Comparison of ENCODE assay signal across 22 cellular contexts in the genomic region with DNA sequence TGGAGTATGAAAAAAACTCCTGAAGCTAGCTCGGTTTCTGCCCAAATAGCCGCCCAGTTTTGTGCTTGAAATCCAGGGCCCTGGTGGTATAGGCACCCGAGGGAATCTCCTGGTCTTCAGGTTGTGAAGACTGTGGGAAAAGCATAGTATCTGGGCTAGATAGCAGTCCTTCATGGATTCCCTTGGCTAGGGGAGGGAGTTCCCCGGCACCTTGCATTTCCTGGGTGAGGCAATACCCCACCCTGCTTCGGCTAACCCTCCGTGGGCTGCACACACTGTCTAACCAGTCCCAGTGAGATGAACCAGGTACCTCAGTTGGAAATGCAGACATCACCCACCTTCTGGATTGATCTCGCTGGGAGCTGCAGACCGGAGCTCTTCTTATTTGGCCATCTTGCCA.
DNase-seq lines count a peak whose midpoint lies in the region; ATAC-seq, FAIRE-seq and TF ChIP-seq lines count a peak whose summit lies in the region.
"Had no signal": no experiment of that assay in that cellular context is flagged by ENCODE, and none has a peak within 500 bp of the region (broad histone marks: within the 10 kb centered on the region; RNA-seq: fewer than 3 reads in every experiment).

No MANE protein-coding gene starts in this region.

- H3K4me1 Mint-ChIP-seq in GM23338, result no peaks in the 10 kb centered on the region; the same call in 2 of the 3 replicates
- H3K4me1 Mint-ChIP-seq: CD4-positive, CD25-positive, alpha-beta regulatory T cell; CD8-positive, alpha-beta memory T cell; IgD-negative memory B cell had no signal

- no peak overlapping the region for H3K27ac ChIP-seq in GM23338 (ENCODE audit: low read depth)
- H3K27ac ChIP-seq in H1 (ENCODE audit: low read depth, low read length), result no peak overlapping the region
- H3K27ac ChIP-seq in smooth muscle cell (ENCODE audit: low read depth), result no peak overlapping the region
- H3K27ac ChIP-seq: GM23248 had no signal

- no peak overlapping the region for H2BK5ac ChIP-seq in H1 (ENCODE audit: low read depth, low read length)

- H3K56ac ChIP-seq in H1 (replicated peaks; ENCODE audit: insufficient read length, low read depth, low read length), result no peak overlapping the region

- H3K4me3 Mint-ChIP-seq in GM23338, result no peak overlapping the region
- H3K4me3 Mint-ChIP-seq: CD4-positive, CD25-positive, alpha-beta regulatory T cell; CD8-positive, alpha-beta memory T cell; HFFc6; IgD-negative memory B cell had no signal

- no peaks in the 10 kb centered on the region for H3K9me3 ChIP-seq in H1 (ENCODE audit: insufficient read depth in 2 of 2, low read depth in 1 of 2, low read length in 1 of 2)
- no peaks in the 10 kb centered on the region for H3K9me3 ChIP-seq in smooth muscle cell (replicated peaks; ENCODE audit: low read depth)
- H3K9me3 ChIP-seq: BE2C had no signal

- no peak overlapping the region for H4K8ac ChIP-seq in H1 (ENCODE audit: extremely low read depth, insufficient read depth, low read length)

- no peak overlapping the region for H3K4me3 ChIP-seq in GM23338
- H3K4me3 ChIP-seq in H1 (ENCODE audit: extremely low read depth in 1 of 4, insufficient read depth in 2 of 4, low read depth in 3 of 4, low read length in 4 of 4), result no peak overlapping the region
- no peak overlapping the region for H3K4me3 ChIP-seq in smooth muscle cell
- H3K4me3 ChIP-seq: GM23248 had no signal

- no peaks in the 10 kb centered on the region for H3K79me2 ChIP-seq in GM23338 (replicated peaks; ENCODE audit: insufficient read depth)
- H3K79me2 ChIP-seq in H1 (ENCODE audit: control insufficient read depth in 1 of 2, insufficient read depth in 2 of 2, low read length in 2 of 2), result no peaks in the 10 kb centered on the region
- H3K79me2 ChIP-seq in smooth muscle cell (ENCODE audit: low read depth), result no peaks in the 10 kb centered on the region

- H4K20me1 ChIP-seq in GM23338 (replicated peaks; ENCODE audit: insufficient read depth), result no peaks in the 10 kb centered on the region
- no peaks in the 10 kb centered on the region for H4K20me1 ChIP-seq in H1 (replicated peaks in 1 of 2; ENCODE audit: control insufficient read depth in 1 of 2, insufficient read depth in 2 of 2, low read length in 2 of 2)
- no peaks in the 10 kb centered on the region for H4K20me1 ChIP-seq in smooth muscle cell (ENCODE audit: low read depth)

- peaks cover 2% of the 10 kb centered on the region for H3K27me3 Mint-ChIP-seq in GM23338 (ENCODE audit: insufficient read depth, low read depth, poor library complexity)
- H3K27me3 Mint-ChIP-seq: CD4-positive, CD25-positive, alpha-beta regulatory T cell; CD8-positive, alpha-beta memory T cell; IgD-negative memory B cell had no signal

- H3K4me1 ChIP-seq in GM23338 (ENCODE audit: insufficient read depth) (no peaks in the 10 kb centered on the region), H1 (replicated peaks in 1 of 4; ENCODE audit: control insufficient read depth in 3 of 4, insufficient read depth in 4 of 4, low read length in 3 of 4) (no peaks in the 10 kb centered on the region), smooth muscle cell (ENCODE audit: low read depth) (peaks cover 3% of the 10 kb centered on the region)
- H3K4me1 ChIP-seq: BE2C had no signal

- H2BK20ac ChIP-seq in H1 (ENCODE audit: low read length), result no peak overlapping the region

- no peaks in the 10 kb centered on the region for H3K79me1 ChIP-seq in H1 (ENCODE audit: low read depth, low read length)

- no peaks in the 10 kb centered on the region for H3K23me2 ChIP-seq in H1 (ENCODE audit: low read depth, low read length)

- TF ChIP-seq POLR2A in H1 (IDR thresholded peaks at IDR 0.05; ENCODE audit: control extremely low read depth in 1 of 2, low read depth in 2 of 2, low read length in 2 of 2), result no peak

- H3K4ac ChIP-seq in H1 (replicated peaks; ENCODE audit: insufficient read length, low read depth, low read length), result no peak overlapping the region

- H3K36me3 ChIP-seq in GM23338 (ENCODE audit: insufficient read depth) (no peaks in the 10 kb centered on the region), H1 (ENCODE audit: control insufficient read depth in 2 of 4, insufficient read depth in 4 of 4, low read length in 3 of 4) (no peaks in the 10 kb centered on the region), smooth muscle cell (ENCODE audit: low read depth) (no peaks in the 10 kb centered on the region)
- H3K36me3 ChIP-seq: BE2C had no signal

- H3K27me3 ChIP-seq in GM23338 (ENCODE audit: insufficient read depth), result no peaks in the 10 kb centered on the region
- H3K27me3 ChIP-seq in H1 (replicated peaks in 1 of 4; ENCODE audit: control insufficient read depth in 3 of 4, extremely low read depth in 1 of 4, insufficient read depth in 3 of 4, low read length in 3 of 4), result no peaks in the 10 kb centered on the region
- no peaks in the 10 kb centered on the region for H3K27me3 ChIP-seq in smooth muscle cell (ENCODE audit: low read depth)
- H3K27me3 ChIP-seq: BE2C had no signal

- no peak for TF ChIP-seq RAD21 in H1 (IDR thresholded peaks at IDR 0.05 in 1 of 2, conservative IDR thresholded peaks at IDR 0.05 in 1 of 2; ENCODE audit: low read depth in 2 of 2, low read length in 2 of 2)

- no peak for FAIRE-seq in H1 (lab: Jason Lieb, UNC)
- FAIRE-seq: GM12891, GM19239, HTR-8/SVneo had no signal

- TF ChIP-seq CTCF in GM23338 (conservative IDR thresholded peaks at IDR 0.05; ENCODE audit: low read depth in 2 of 2) (no peak), H1 (IDR thresholded peaks at IDR 0.05; ENCODE audit: control extremely low read depth in 1 of 3, insufficient read depth in 1 of 3, low read depth in 1 of 3, low read length in 3 of 3) (no peak), smooth muscle cell (IDR thresholded peaks at IDR 0.05; ENCODE audit: borderline replicate concordance, insufficient read depth, poor library complexity, severe bottlenecking) (no peak)

- no peak overlapping the region for H4K5ac ChIP-seq in H1 (ENCODE audit: insufficient read length, low read depth, low read length)

- DNase-seq in Daoy (ENCODE audit: low read depth), result peak; percentile 47
- no peak for DNase-seq in GM23338 (ENCODE audit: low spot score)
- DNase-seq in H1 (ENCODE audit: low read depth in 1 of 2, low spot score in 2 of 2), result no peak
- no peak for DNase-seq in smooth muscle cell (lab: John Stamatoyannopoulos, UW; ENCODE audit: unreplicated experiment)
- DNase-seq in T1000 (lab: John Stamatoyannopoulos, UW), result no peak
- DNase-seq: BE2C; C1 segment of cervical spinal cord; CD4-positive, CD25-positive, alpha-beta regulatory T cell; CD8-positive, alpha-beta memory T cell; COR-L47; DMS 273 treated with DMSO at 0.1 percent for 48 hours; DMS79; GF-D8; GM23248; H7; HFFc6 had no signal

- no peaks in the 10 kb centered on the region for H3K9me2 ChIP-seq in GM23338 (ENCODE audit: insufficient read depth)

- H3K23ac ChIP-seq in H1 (ENCODE audit: insufficient read length), result no peak overlapping the region

- POLR2A ChIA-PET in H1 (lab: Charles Lee; ENCODE audit: partially characterized antibody), result no interaction called here

- no peaks in the 10 kb centered on the region for H3K9me3 Mint-ChIP-seq in GM23338

- no peak overlapping the region for H3K14ac ChIP-seq in H1 (ENCODE audit: insufficient read length)

- H3K9ac ChIP-seq in H1 (replicated peaks in 1 of 4; ENCODE audit: extremely low read depth in 1 of 4, low read depth in 3 of 4, low read length in 3 of 4) (no peak overlapping the region), smooth muscle cell (ENCODE audit: low read depth) (no peak overlapping the region)
- H3K9ac ChIP-seq: GM23248 had no signal

- H2BK120ac ChIP-seq in H1 (replicated peaks; ENCODE audit: low read depth, low read length), result no peak overlapping the region

- no peak overlapping the region for H2BK15ac ChIP-seq in H1 (ENCODE audit: low read length)

- 92% methylated on average over 8 of the region's 8 CpGs; no CpG with 5 or more reads in 1 of the 2 experiments for WGBS in H1 (ENCODE audit: extremely low coverage in 1 of 2, insufficient coverage in 1 of 2, insufficient read length in 1 of 2, insufficient replicate concordance in 2 of 2, low coverage in 1 of 2, low lambda C conversion rate in 2 of 2, missing lambda C conversion rate in 1 of 2), 2 experiments
- WGBS in smooth muscle cell (ENCODE audit: low lambda C conversion rate), result 95% methylated on average over 8 of the region's 8 CpGs

- no peak overlapping the region for H4K91ac ChIP-seq in H1 (replicated peaks; ENCODE audit: insufficient read length, low read length)

- H3F3A ChIP-seq in GM23338 (replicated peaks; ENCODE audit: low read depth), result no peaks in the 10 kb centered on the region
- H3F3A ChIP-seq in smooth muscle cell (ENCODE audit: low read depth), result no peaks in the 10 kb centered on the region

- H3K18ac ChIP-seq in H1 (ENCODE audit: extremely low read depth, low read length), result no peak overlapping the region

- H3K27ac Mint-ChIP-seq in GM23338, result no peak overlapping the region
- H3K27ac Mint-ChIP-seq: CD4-positive, CD25-positive, alpha-beta regulatory T cell; CD8-positive, alpha-beta memory T cell; HFFc6; IgD-negative memory B cell had no signal

- no peak for ATAC-seq in GM23338
- no peak for ATAC-seq in HG03196 (IDR thresholded peaks at IDR 0.05; ENCODE audit: unreplicated experiment)
- ATAC-seq: HCT116 had no signal

- no peaks in the 10 kb centered on the region for H3K36me3 Mint-ChIP-seq in GM23338 (ENCODE audit: low read depth)
- H3K36me3 Mint-ChIP-seq: CD4-positive, CD25-positive, alpha-beta regulatory T cell; IgD-negative memory B cell had no signal

- H2BK12ac ChIP-seq in H1 (ENCODE audit: low read depth, low read length), result no peak overlapping the region

- H3K4me2 ChIP-seq in GM23338 (no peak overlapping the region), H1 (ENCODE audit: insufficient read depth in 1 of 2, low read depth in 2 of 2, low read length in 2 of 2) (no peak overlapping the region), smooth muscle cell (no peak overlapping the region)

- CTCF ChIA-PET in H1 (lab: Charles Lee; ENCODE audit: partially characterized antibody), result interaction anchor here (1.0 to 1.6 kb wide), 3 partner anchors 30 to 138 kb away, joined by 3 to 4 read pairs (median 4); no protein-coding TSS in a partner anchor

- H2AFZ ChIP-seq in GM23338, result 0 out of 2 replicates have a peak overlapping the region, but pooled peaks have one; percentile 69
- peak overlapping the region; percentile 88; the same call in 1 of the 2 replicates for H2AFZ ChIP-seq in H1 (ENCODE audit: low read length)
- H2AFZ ChIP-seq in smooth muscle cell (ENCODE audit: low read depth), result peak overlapping the region; percentile 66
- H2AFZ ChIP-seq: GM23248 had no signal

- no peak overlapping the region for H2AK5ac ChIP-seq in H1 (ENCODE audit: low read depth, low read length)

- TF ChIP-seq EP300 in H1 (IDR thresholded peaks at IDR 0.05; ENCODE audit: borderline replicate concordance in 1 of 2, low read depth in 2 of 2, low read length in 2 of 2), result no peak

TF ChIP-seq in GM23338, 12 proteins besides CTCF, POLR2A, EP300 and RAD21 (continues in another document):
- TF ChIP-seq STAT1 (IDR thresholded peaks at IDR 0.05; ENCODE audit: unreplicated experiment) (no peak), ZNF331 (CRISPR knock-in tag; IDR thresholded peaks at IDR 0.05; ENCODE audit: low read depth) (no peak), ZNF114 (CRISPR knock-in tag; IDR thresholded peaks at IDR 0.05) (no peak)

TF ChIP-seq in H1, 55 proteins besides CTCF, POLR2A, EP300 and RAD21:
- no peak for TF ChIP-seq POLR2AphosphoS5 (IDR thresholded peaks at IDR 0.05; ENCODE audit: low read depth, low read length)
- no peak for TF ChIP-seq RNF2 (IDR thresholded peaks at IDR 0.05; ENCODE audit: borderline replicate concordance, low read depth, low read length, missing control alignments, poor library complexity, severe bottlenecking)
